Comparison of ENCODE assay signal across 15 cellular contexts in genomic region chr7:14905764-14906163, GRCh38. TPM values are rescaled to one million over a fixed set of nuclear protein-coding genes. Genes with fewer than 3 reads are reported as not detected.
DNase-seq lines count a peak whose midpoint lies in the region; TF ChIP-seq lines count a peak whose summit lies in the region.
"Had no signal": no experiment of that assay in that cellular context is flagged by ENCODE, and none has a peak within 500 bp of the region (broad histone marks: within the 10 kb centered on the region; RNA-seq: fewer than 3 reads in every experiment).

No MANE protein-coding gene starts in this region.

- H2BK120ac ChIP-seq in mesenchymal stem cell (ENCODE audit: low read depth, low read length): no peak overlapping the region

- H2AFZ ChIP-seq in mesenchymal stem cell (ENCODE audit: low read depth, low read length): no peak overlapping the region
- H2AFZ ChIP-seq: GM23338 had no signal

- H3K27me3 ChIP-seq in mesenchymal stem cell (ENCODE audit: control insufficient read depth in 1 of 2, insufficient read depth in 1 of 2, low read length in 2 of 2) (peaks cover 0 to 10% of the 10 kb centered on the region in 2 experiments), WERI-Rb-1 (ENCODE audit: insufficient read depth, low read depth, severe bottlenecking) (no peaks in the 10 kb centered on the region)
- H3K27me3 ChIP-seq: BLaER1 treated with 17β-estradiol and CSF1 and Interleukin-3, amounts not matched to agents 10 nM and 100 nM had no signal

- TF ChIP-seq CTCF in WERI-Rb-1 (IDR thresholded peaks at IDR 0.05; ENCODE audit: low read depth, low read length): no peak

- H3K18ac ChIP-seq in mesenchymal stem cell (ENCODE audit: low read depth in 1 of 2, low read length in 2 of 2): no peak overlapping the region

- H3K9me3 ChIP-seq in mesenchymal stem cell (ENCODE audit: control insufficient read depth, low read length) (no peaks in the 10 kb centered on the region), WERI-Rb-1 (ENCODE audit: severe bottlenecking) (no peaks in the 10 kb centered on the region)
- H3K9me3 ChIP-seq: BLaER1 treated with 17β-estradiol and CSF1 and Interleukin-3, amounts not matched to agents 10 nM and 100 nM had no signal

- H3K4me3 ChIP-seq in mesenchymal stem cell (ENCODE audit: insufficient read depth in 1 of 2, low read depth in 1 of 2, low read length in 2 of 2) (no peak overlapping the region), WERI-Rb-1 (ENCODE audit: low read depth, low read length) (no peak overlapping the region)
- H3K4me3 ChIP-seq: BLaER1 treated with 17β-estradiol and CSF1 and Interleukin-3, amounts not matched to agents 10 nM and 100 nM; GM23338 had no signal

- H4K8ac ChIP-seq in mesenchymal stem cell (ENCODE audit: low read length): no peak overlapping the region

- H4K91ac ChIP-seq in mesenchymal stem cell (ENCODE audit: low read length): no peak overlapping the region

- WGBS in mesenchymal stem cell: 46% methylated on average over 4 of the region's 4 CpGs

- H2BK5ac ChIP-seq in mesenchymal stem cell (ENCODE audit: low read depth, low read length, poor library complexity, severe bottlenecking): no peak overlapping the region

- no peak overlapping the region for H2AK5ac ChIP-seq in mesenchymal stem cell (ENCODE audit: low read length, severe bottlenecking)

- H3K9ac ChIP-seq in mesenchymal stem cell (ENCODE audit: low read length): no peak overlapping the region
- H3K9ac ChIP-seq: BLaER1 treated with 17β-estradiol and CSF1 and Interleukin-3, amounts not matched to agents 10 nM and 100 nM had no signal

- H3K36me3 ChIP-seq in mesenchymal stem cell (ENCODE audit: control insufficient read depth in 1 of 2, insufficient read depth in 2 of 2, low read depth in 1 of 2, low read length in 2 of 2) (no peaks in the 10 kb centered on the region), WERI-Rb-1 (no peaks in the 10 kb centered on the region)
- H3K36me3 ChIP-seq: BLaER1 treated with 17β-estradiol and CSF1 and Interleukin-3, amounts not matched to agents 10 nM and 100 nM had no signal

- no peak overlapping the region for H3K14ac ChIP-seq in mesenchymal stem cell (ENCODE audit: low read length in 2 of 2)

- peaks cover 8% of the 10 kb centered on the region for H3K4me1 ChIP-seq in mesenchymal stem cell (ENCODE audit: control insufficient read depth, insufficient read depth, low read depth, low read length)
- H3K4me1 ChIP-seq: BLaER1 treated with 17β-estradiol and CSF1 and Interleukin-3, amounts not matched to agents 10 nM and 100 nM had no signal

- no peak overlapping the region for H3K23ac ChIP-seq in mesenchymal stem cell (ENCODE audit: low read length in 2 of 2)

- H3K79me1 ChIP-seq in mesenchymal stem cell (replicated peaks; ENCODE audit: low read length, poor library complexity, severe bottlenecking): no peaks in the 10 kb centered on the region

- no peak overlapping the region for H3K27ac ChIP-seq in mesenchymal stem cell (ENCODE audit: low read length, poor library complexity, severe bottlenecking)
- H3K27ac ChIP-seq in WERI-Rb-1: no peak overlapping the region
- H3K27ac ChIP-seq: BLaER1 treated with 17β-estradiol and CSF1 and Interleukin-3, amounts not matched to agents 10 nM and 100 nM had no signal

- peak; percentile 16 for DNase-seq in Caki2 (ENCODE audit: low read depth)
- DNase-seq in DMS53 treated with DMSO at 0.1 percent for 48 hours (lab: John Stamatoyannopoulos, UW; ENCODE audit: unreplicated experiment): peak; percentile 33
- DNase-seq in NCI-H69 (lab: John Stamatoyannopoulos, UW): peak; percentile 70
- DNase-seq in mesenchymal stem cell: peak; percentile 3
- DNase-seq in NCI-H1417 treated with DMSO at 0.1 percent for 48 hours (lab: John Stamatoyannopoulos, UW): no peak
- DNase-seq in nucleus accumbens (lab: John Stamatoyannopoulos, UW): no peak
- DNase-seq in WERI-Rb-1: no peak
- DNase-seq: GDM1, HFFc6, KBM-7, NCI-H1694, NCI-H524 treated with DMSO at 0.1 percent for 48 hours had no signal

- no peak overlapping the region for H3K4me2 ChIP-seq in mesenchymal stem cell (ENCODE audit: low read length, poor library complexity, severe bottlenecking)
- H3K4me2 ChIP-seq: BLaER1 treated with 17β-estradiol and CSF1 and Interleukin-3, amounts not matched to agents 10 nM and 100 nM; GM23338 had no signal

- H2BK12ac ChIP-seq in mesenchymal stem cell (ENCODE audit: low read length in 2 of 2): no peak overlapping the region

- H2BK15ac ChIP-seq in mesenchymal stem cell (ENCODE audit: low read depth, poor library complexity, severe bottlenecking): no peak overlapping the region

- in situ Hi-C loops in Caki2 (cut with HindIII; ENCODE audit: low pct_unique_long_range_greater_than_20kb, low sequenced_read_pairs): no loop called here

- H3K4ac ChIP-seq in mesenchymal stem cell (ENCODE audit: low read depth in 1 of 2, low read length in 2 of 2): no peak overlapping the region

RNA-seq across cellular contexts. Expression of gene DGKB, which starts 3.2 kb away (rescaled TPM):
- total RNA-seq in Caki2 (2014; rRNA removed; shearing (Covaris generic); ENCODE audit: low replicate concordance): not detected in 2 replicates
- 0.01 TPM for polyA plus RNA-seq in mesenchymal stem cell (2013, experiment 1 of 2)
- 0.01 TPM for polyA plus RNA-seq in mesenchymal stem cell (2013, experiment 2 of 2)
- total RNA-seq: T-helper 2 cell treated with Interferon-gamma antibody and Interleukin-4, amounts not matched to agents 100 ng/mL and 5 ng/mL, for 36 hours had no signal

Comparison
In these comparisons a context has a peak if more than half of its experiments do, and no peak if none do; other contexts are left out.
1. DNase-seq: peak in Caki2 (single experiment), DMS53 treated with DMSO at 0.1 percent for 48 hours (single experiment), NCI-H69 (single experiment) and mesenchymal stem cell (single experiment); none in NCI-H1417 treated with DMSO at 0.1 percent for 48 hours (single experiment), nucleus accumbens (0 of 56) and WERI-Rb-1 (single experiment).